ENCODE assay signal across 13 cellular contexts in genomic region chr14:23159516-23159915, GRCh38.
A peak's percentile ranks its signal among the peaks of the same experiment; 100 is the strongest.
DNase-seq lines count a peak whose midpoint lies in the region; ATAC-seq and TF ChIP-seq lines count a peak whose summit lies in the region.
"Had no signal": no experiment of that assay in that cellular context is flagged by ENCODE, and none has a peak within 500 bp of the region (broad histone marks: within the 10 kb centered on the region; RNA-seq: fewer than 3 reads in every experiment).

No MANE protein-coding gene starts in this region.

- intact Hi-C loops in dendritic cell treated with granulocyte-macrophage colony-stimulating factor and Interleukin-4, amounts not matched to agents 40 ng/mL and 50 ng/mL, for 4 days (cut with micrococcal nuclease) = no loop called here

- peak overlapping the region; percentile 5 for H3K27ac Mint-ChIP-seq in dendritic cell treated with granulocyte-macrophage colony-stimulating factor and Interleukin-4, amounts not matched to agents 40 ng/mL and 50 ng/mL, for 4 days
- peak overlapping the region; percentile 91 to 97 (median 97) for H3K27ac Mint-ChIP-seq in nephron
- H3K27ac Mint-ChIP-seq: CD8-positive, alpha-beta T cell had no signal

- DNase-seq in SK-N-MC (ENCODE audit: low read depth, low spot score) (no peak), superior temporal gyrus (ENCODE audit: extremely low spot score) (no peak), hypothalamus (lab: John Stamatoyannopoulos, UW) (no peak), NCI-H748 (lab: John Stamatoyannopoulos, UW; ENCODE audit: unreplicated experiment) (no peak)
- DNase-seq: CD8-positive, alpha-beta T cell; IMR-90; NCI-H1436; NCI-H2081; NCI-H226; NCI-H526 treated with DMSO at 0.1 percent for 48 hours had no signal

- H3K9me3 Mint-ChIP-seq in dendritic cell treated with granulocyte-macrophage colony-stimulating factor and Interleukin-4, amounts not matched to agents 40 ng/mL and 50 ng/mL, for 4 days = no peaks in the 10 kb centered on the region
- no peaks in the 10 kb centered on the region for H3K9me3 Mint-ChIP-seq in nephron
- H3K9me3 Mint-ChIP-seq: CD8-positive, alpha-beta T cell had no signal

- no peak overlapping the region for H3K4me3 Mint-ChIP-seq in dendritic cell treated with granulocyte-macrophage colony-stimulating factor and Interleukin-4, amounts not matched to agents 40 ng/mL and 50 ng/mL, for 4 days
- peak overlapping the region; percentile 19 to 39 (median 33) for H3K4me3 Mint-ChIP-seq in nephron
- H3K4me3 Mint-ChIP-seq: CD8-positive, alpha-beta T cell had no signal

- no peak overlapping the region for H3K4me3 ChIP-seq in SK-N-MC

- no peak for ATAC-seq in GM19324 (IDR thresholded peaks at IDR 0.05; ENCODE audit: low FRiP score, unreplicated experiment)
- ATAC-seq: CD8-positive, alpha-beta T cell had no signal

- H3K27me3 Mint-ChIP-seq in dendritic cell treated with granulocyte-macrophage colony-stimulating factor and Interleukin-4, amounts not matched to agents 40 ng/mL and 50 ng/mL, for 4 days = no peaks in the 10 kb centered on the region
- H3K27me3 Mint-ChIP-seq in nephron (ENCODE audit: low read depth) = no peaks in the 10 kb centered on the region

- no peak for TF ChIP-seq CTCF in nephron (IDR thresholded peaks at IDR 0.05; ENCODE audit: unreplicated experiment in 3 of 3)

- H3K9ac ChIP-seq in SK-N-MC (ENCODE audit: insufficient read length) = peak overlapping the region; percentile 24

- peaks cover 93% of the 10 kb centered on the region for H3K4me1 Mint-ChIP-seq in dendritic cell treated with granulocyte-macrophage colony-stimulating factor and Interleukin-4, amounts not matched to agents 40 ng/mL and 50 ng/mL, for 4 days (ENCODE audit: low read depth)
- H3K4me1 Mint-ChIP-seq in nephron = peaks cover 66% of the 10 kb centered on the region

- H3K27ac ChIP-seq in SK-N-MC = peak overlapping the region; percentile 80

- peaks cover 11% of the 10 kb centered on the region; the same call in 1 of the 2 replicates for H3K36me3 ChIP-seq in SK-N-MC (ENCODE audit: insufficient read depth, low read length)

- H3K9me3 ChIP-seq in SK-N-MC (ENCODE audit: low read depth, low read length) = no peaks in the 10 kb centered on the region

- peaks cover 91% of the 10 kb centered on the region for H3K36me3 Mint-ChIP-seq in dendritic cell treated with granulocyte-macrophage colony-stimulating factor and Interleukin-4, amounts not matched to agents 40 ng/mL and 50 ng/mL, for 4 days (ENCODE audit: low read depth)
- H3K36me3 Mint-ChIP-seq in nephron (ENCODE audit: low read depth) = peaks cover 56% of the 10 kb centered on the region
- H3K36me3 Mint-ChIP-seq: CD8-positive, alpha-beta T cell had no signal
